In genomic region chr5:168947212-168947868, GRCh38 we compare ENCODE assay signal across 8 cellular contexts.
DNase-seq lines count a peak whose midpoint lies in the region; ATAC-seq and TF ChIP-seq lines count a peak whose summit lies in the region.

No MANE protein-coding gene starts in this region.

- H3K9me3 Mint-ChIP-seq in CD4-positive, alpha-beta T cell, result no peaks in the 10 kb centered on the region

- no peaks in the 10 kb centered on the region for H3K36me3 Mint-ChIP-seq in CD4-positive, alpha-beta T cell (ENCODE audit: low read depth)

- H3K79me2 ChIP-seq in neural cell (replicated peaks; ENCODE audit: insufficient read depth, low read length), result no peaks in the 10 kb centered on the region

- H3K4me3 ChIP-seq in neural cell (ENCODE audit: low read length), result no peak overlapping the region

- H3K9ac ChIP-seq in neural cell (ENCODE audit: low read length), result no peak overlapping the region

- CTCF ChIA-PET in CD4-positive, alpha-beta T cell (lab: Charles Lee), result no interaction called here

- no peaks in the 10 kb centered on the region for H4K20me1 ChIP-seq in neural cell (ENCODE audit: insufficient read depth)

- DNase-seq in CD4-positive, alpha-beta T cell, result peak in 1 of 10 experiments; percentile 4
- DNase-seq in GM19238 (ENCODE audit: insufficient read length, low spot score) (peak; percentile 42), HPDE6-E6E7 (ENCODE audit: extremely low spot score) (peak; percentile 5), T follicular helper cell (ENCODE audit: low read depth) (peak; percentile 2), epidermal melanocyte (ENCODE audit: insufficient read length, low spot score) (peak; percentile 33), middle frontal gyrus (ENCODE audit: extremely low spot score, low spot score) (no peak)

- POLR2A ChIA-PET in CD4-positive, alpha-beta T cell (lab: Charles Lee), result no interaction called here

- H3K27me3 Mint-ChIP-seq in CD4-positive, alpha-beta T cell, result no peaks in the 10 kb centered on the region

- H3K4me3 Mint-ChIP-seq in CD4-positive, alpha-beta T cell, result no peak overlapping the region

- TF ChIP-seq RAD21 in neural cell (conservative IDR thresholded peaks at IDR 0.05), result peak; percentile 57

- no peak overlapping the region for H3K27ac Mint-ChIP-seq in CD4-positive, alpha-beta T cell

- no peaks in the 10 kb centered on the region for H3K36me3 ChIP-seq in neural cell (ENCODE audit: insufficient read depth, low read length)

- no peak overlapping the region for H2AFZ ChIP-seq in neural cell (ENCODE audit: low read depth, low read length)

- TF ChIP-seq CTCF in CD4-positive, alpha-beta T cell (IDR thresholded peaks at IDR 0.05), result peak; percentile 24
- TF ChIP-seq CTCF in neural cell (IDR thresholded peaks at IDR 0.05; ENCODE audit: poor library complexity, severe bottlenecking), result peak; percentile 66

- H3K9me3 ChIP-seq in CD4-positive, alpha-beta T cell (ENCODE audit: control insufficient read depth, low read length), result no peaks in the 10 kb centered on the region
- H3K9me3 ChIP-seq in neural cell (ENCODE audit: low read length), result no peaks in the 10 kb centered on the region

- no peak overlapping the region for H3K4me2 ChIP-seq in neural cell (ENCODE audit: low read length)

- H3K4me1 Mint-ChIP-seq in CD4-positive, alpha-beta T cell (ENCODE audit: low read depth), result no peaks in the 10 kb centered on the region

- TF ChIP-seq EP300 in neural cell (conservative IDR thresholded peaks at IDR 0.05; ENCODE audit: poor library complexity, severe bottlenecking), result no peak

- no peaks in the 10 kb centered on the region for H3K27me3 ChIP-seq in CD4-positive, alpha-beta T cell (ENCODE audit: control insufficient read depth, insufficient read depth, low read length)
- peaks cover 39% of the 10 kb centered on the region for H3K27me3 ChIP-seq in neural cell (ENCODE audit: insufficient read depth, low read depth, low read length)

- H3K27ac ChIP-seq in CD4-positive, alpha-beta T cell (ENCODE audit: low read depth, low read length), result no peak overlapping the region
- no peak overlapping the region for H3K27ac ChIP-seq in neural cell (ENCODE audit: low read length)

- ATAC-seq in CD4-positive, alpha-beta T cell (ENCODE audit: poor library complexity), result no peak
- ATAC-seq in GM21786 (IDR thresholded peaks at IDR 0.05; ENCODE audit: unreplicated experiment), result no peak

- intact Hi-C loops in CD4-positive, alpha-beta T cell (cut with DNase I, micrococcal nuclease), result no loop called here

- H3K9me2 ChIP-seq in neural cell (ENCODE audit: insufficient read depth, low read length), result no peaks in the 10 kb centered on the region

- no peaks in the 10 kb centered on the region for H3F3A ChIP-seq in neural cell (ENCODE audit: insufficient read depth, low read length, poor library complexity, severe bottlenecking)

TF ChIP-seq in neural cell, 6 proteins besides CTCF, POLR2A, EP300 and RAD21:
- TF ChIP-seq SMC3 (conservative IDR thresholded peaks at IDR 0.05; ENCODE audit: poor library complexity), result peak; percentile 66
- no peak for TF ChIP-seq TAF1 (IDR thresholded peaks at IDR 0.05; ENCODE audit: low read depth)
